In the genomic region with DNA sequence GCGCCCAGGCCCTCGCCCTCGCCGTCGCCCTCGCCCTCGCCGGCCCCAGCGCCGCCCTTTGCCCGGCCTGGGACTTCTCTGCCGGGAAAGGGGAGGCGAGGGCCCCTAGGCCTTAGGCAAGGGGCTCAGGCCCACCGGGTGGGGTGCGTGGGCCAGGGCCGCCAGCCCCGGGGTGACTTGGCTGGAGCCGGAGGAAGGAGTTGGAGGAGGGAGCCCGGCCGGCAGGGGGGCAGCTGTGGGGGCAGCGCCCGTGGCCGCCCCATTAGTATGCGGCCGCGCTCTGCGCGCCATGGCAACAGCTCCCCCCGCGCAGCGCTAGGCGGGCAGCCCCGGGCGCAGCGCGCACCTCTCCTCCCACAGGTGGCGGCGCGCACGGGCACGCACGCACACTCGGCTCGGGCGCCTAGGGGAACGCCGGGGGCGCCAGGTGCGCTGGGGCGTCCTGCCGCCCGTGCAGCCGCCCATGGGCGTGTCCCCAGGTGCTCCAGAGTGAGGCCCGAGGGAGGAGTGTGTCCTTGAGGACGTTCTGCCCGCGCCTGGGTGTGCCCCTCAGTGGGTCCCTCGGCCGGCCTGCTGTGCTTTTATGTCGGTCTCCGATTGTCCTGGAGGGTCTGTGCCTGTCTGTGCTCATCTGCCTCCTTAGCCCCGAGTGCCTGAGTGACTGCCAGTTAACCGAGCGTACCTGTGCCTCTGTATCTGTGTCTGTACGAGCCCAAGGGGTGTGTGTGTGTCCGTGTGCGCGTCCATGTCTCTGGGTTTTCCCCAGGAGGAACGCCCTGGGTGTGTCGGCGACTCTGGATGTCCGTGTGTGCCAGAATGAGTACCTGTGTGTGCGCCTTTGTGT, we compare ENCODE assay signal across 1 cellular context.
TF ChIP-seq lines count a peak whose summit lies in the region.

No MANE protein-coding gene starts in this region.

TF ChIP-seq in endothelial cell of umbilical vein, 7 proteins besides CTCF, POLR2A, EP300 and RAD21 (continued from another document):
- TF ChIP-seq JUN (IDR thresholded peaks at IDR 0.05; ENCODE audit: borderline replicate concordance, insufficient read depth, insufficient read length, low read depth) (no peak), MYC (IDR thresholded peaks at IDR 0.05; ENCODE audit: low read depth, low read length) (no peak), GATA2 (IDR thresholded peaks at IDR 0.05; ENCODE audit: insufficient read depth, insufficient read length, low read depth, low read length) (no peak)
